In genomic region chr10:77970869-77971803, GRCh38 we compare ENCODE assay signal across 1 cellular context.
TF ChIP-seq lines count a peak whose summit lies in the region.

No MANE protein-coding gene starts in this region.

TF ChIP-seq in GM12878, 131 proteins besides CTCF, POLR2A, EP300 and RAD21:
- TF ChIP-seq SIX5 (IDR thresholded peaks at IDR 0.05; ENCODE audit: low read depth, low read length, severe bottlenecking) (no peak), JUNB (IDR thresholded peaks at IDR 0.05) (no peak), MEF2A (IDR thresholded peaks at IDR 0.05; ENCODE audit: insufficient read depth, low read depth, low read length) (peak; percentile 55; the same call in 1 of the 2 replicates)
